ENCODE assay signal across 23 cellular contexts in genomic region chr9:70852711-70853240, GRCh38.
A peak's percentile ranks its signal among the peaks of the same experiment; 100 is the strongest.
DNase-seq lines count a peak whose midpoint lies in the region; ATAC-seq and TF ChIP-seq lines count a peak whose summit lies in the region.
"Had no signal": no experiment of that assay in that cellular context is flagged by ENCODE, and none has a peak within 500 bp of the region (broad histone marks: within the 10 kb centered on the region; RNA-seq: fewer than 3 reads in every experiment).

No MANE protein-coding gene starts in this region.

- H3K36me3 ChIP-seq in mesendoderm (ENCODE audit: control insufficient read depth, insufficient read depth, low read length), result no peaks in the 10 kb centered on the region
- no peaks in the 10 kb centered on the region for H3K36me3 ChIP-seq in Caco-2 (ENCODE audit: control insufficient read depth, insufficient read depth, low read length)
- H3K36me3 ChIP-seq: BLaER1 treated with 17β-estradiol and CSF1 and Interleukin-3, amounts not matched to agents 10 nM and 100 nM had no signal

- no peak overlapping the region for H2BK120ac ChIP-seq in mesendoderm (ENCODE audit: low read depth, low read length)

- peak; percentile 62 for ATAC-seq in omental fat pad (ENCODE audit: low FRiP score)
- ATAC-seq: A549; CD8-positive, alpha-beta T cell; GM12878 had no signal

- no peaks in the 10 kb centered on the region for H3K4me1 ChIP-seq in mesendoderm (ENCODE audit: control insufficient read depth, low read depth, low read length)
- no peaks in the 10 kb centered on the region for H3K4me1 ChIP-seq in Caco-2
- H3K4me1 ChIP-seq: A549; BLaER1 treated with 17β-estradiol and CSF1 and Interleukin-3, amounts not matched to agents 10 nM and 100 nM had no signal

- H3K27me3 Mint-ChIP-seq in Caco-2 (ENCODE audit: insufficient read depth, unreplicated experiment), result no peaks in the 10 kb centered on the region
- H3K27me3 Mint-ChIP-seq: B cell had no signal

- H3K79me2 ChIP-seq in mesendoderm (ENCODE audit: control insufficient read depth, insufficient read depth, low read length), result no peaks in the 10 kb centered on the region

- H3K56ac ChIP-seq in mesendoderm (ENCODE audit: low read length), result no peak overlapping the region

- no peak overlapping the region for H2BK5ac ChIP-seq in mesendoderm (ENCODE audit: low read length)

- H3K27ac ChIP-seq in mesendoderm (ENCODE audit: low read depth, low read length), result no peak overlapping the region
- H3K27ac ChIP-seq: 22Rv1; A549; BLaER1 treated with 17β-estradiol and CSF1 and Interleukin-3, amounts not matched to agents 10 nM and 100 nM; C4-2B had no signal

- H3K4me3 ChIP-seq in fibroblast of pulmonary artery (replicated peaks; ENCODE audit: low read depth, low read length) (no peak overlapping the region), mesendoderm (ENCODE audit: low read length) (no peak overlapping the region), Caco-2 (ENCODE audit: low read depth, low read length) (no peak overlapping the region)
- H3K4me3 ChIP-seq: A549; BLaER1 treated with 17β-estradiol and CSF1 and Interleukin-3, amounts not matched to agents 10 nM and 100 nM; GM12878 had no signal

- POLR2A ChIA-PET in Caco-2 (lab: Charles Lee), result no interaction called here

- no peaks in the 10 kb centered on the region for H3K36me3 Mint-ChIP-seq in Caco-2 (ENCODE audit: insufficient read depth, unreplicated experiment)
- H3K36me3 Mint-ChIP-seq: CD8-positive, alpha-beta T cell had no signal

- no peak overlapping the region for H3K27ac Mint-ChIP-seq in Caco-2 (ENCODE audit: unreplicated experiment)
- H3K27ac Mint-ChIP-seq: B cell; CD4-positive, alpha-beta T cell; CD8-positive, alpha-beta T cell had no signal

- no peaks in the 10 kb centered on the region for H3K9me3 Mint-ChIP-seq in Caco-2 (ENCODE audit: unreplicated experiment)
- H3K9me3 Mint-ChIP-seq: CD4-positive, alpha-beta T cell; CD8-positive, alpha-beta T cell had no signal

- H3K9ac ChIP-seq in mesendoderm (ENCODE audit: low read length), result no peak overlapping the region
- H3K9ac ChIP-seq: BLaER1 treated with 17β-estradiol and CSF1 and Interleukin-3, amounts not matched to agents 10 nM and 100 nM had no signal

- H2BK15ac ChIP-seq in mesendoderm (replicated peaks; ENCODE audit: low read depth), result no peak overlapping the region

- CTCF ChIA-PET in Caco-2 (lab: Charles Lee), result no interaction called here

- no peaks in the 10 kb centered on the region for H3K79me1 ChIP-seq in mesendoderm (ENCODE audit: low read length)

- H3K18ac ChIP-seq in mesendoderm (ENCODE audit: low read length), result no peak overlapping the region

- no peak overlapping the region for H4K5ac ChIP-seq in mesendoderm (ENCODE audit: low read length)

- no peak overlapping the region for H3K4me2 ChIP-seq in mesendoderm (ENCODE audit: low read length)
- H3K4me2 ChIP-seq: A549; BLaER1 treated with 17β-estradiol and CSF1 and Interleukin-3, amounts not matched to agents 10 nM and 100 nM had no signal

- no peak overlapping the region for H3K4me3 Mint-ChIP-seq in Caco-2 (ENCODE audit: unreplicated experiment)
- H3K4me3 Mint-ChIP-seq: B cell; CD4-positive, alpha-beta T cell; CD8-positive, alpha-beta T cell had no signal

- no peak for TF ChIP-seq CTCF in fibroblast of pulmonary artery (IDR thresholded peaks at IDR 0.05; ENCODE audit: low read length, missing control alignments)
- no peak for TF ChIP-seq CTCF in omental fat pad (IDR thresholded peaks at IDR 0.05)
- no peak for TF ChIP-seq CTCF in Caco-2 (IDR thresholded peaks at IDR 0.05; ENCODE audit: insufficient read depth in 1 of 2, low read depth in 1 of 2, low read length in 1 of 2, severe bottlenecking in 1 of 2, unreplicated experiment in 1 of 2)

- H3K27me3 ChIP-seq in mesendoderm (ENCODE audit: insufficient read depth, low read length, poor library complexity) (no peaks in the 10 kb centered on the region), Caco-2 (replicated peaks; ENCODE audit: control insufficient read depth, insufficient read depth, low read length) (no peaks in the 10 kb centered on the region)
- H3K27me3 ChIP-seq: BLaER1 treated with 17β-estradiol and CSF1 and Interleukin-3, amounts not matched to agents 10 nM and 100 nM had no signal

- H4K8ac ChIP-seq in mesendoderm (ENCODE audit: low read depth, low read length), result no peak overlapping the region

- H3K4me1 Mint-ChIP-seq in Caco-2 (ENCODE audit: low read depth, unreplicated experiment), result no peaks in the 10 kb centered on the region
- H3K4me1 Mint-ChIP-seq: B cell had no signal

- no peak overlapping the region for H3K4ac ChIP-seq in mesendoderm (ENCODE audit: low read depth, low read length)

- DNase-seq in NCI-H226, result peak; percentile 2
- peak; percentile 30 for DNase-seq in amniotic epithelial cell (ENCODE audit: low read depth)
- DNase-seq in fibroblast of pulmonary artery (ENCODE audit: low read depth), result peak; percentile 37
- no peak for DNase-seq in omental fat pad (ENCODE audit: low spot score)
- no peak for DNase-seq in mesendoderm
- no peak for DNase-seq in Caco-2
- no peak for DNase-seq in iPS-NIHi11 (ENCODE audit: low spot score)
- DNase-seq: AML-193; CD4-positive, alpha-beta T cell; CD8-positive, alpha-beta T cell; DMS 273 treated with DMSO at 0.1 percent for 48 hours; DMS153; DMS53; DMS79; DND-41; EL; GDM1 had no signal

- WGBS in mesendoderm (ENCODE audit: extremely low coverage, insufficient coverage, low lambda C conversion rate), result no CpG with 5 or more reads among the region's 1 CpG

- no peak overlapping the region for H3K23ac ChIP-seq in mesendoderm (ENCODE audit: low read length)

- H3K9me3 ChIP-seq in Caco-2, result no peaks in the 10 kb centered on the region
- H3K9me3 ChIP-seq: A549; BLaER1 treated with 17β-estradiol and CSF1 and Interleukin-3, amounts not matched to agents 10 nM and 100 nM had no signal

- intact Hi-C loops in Caco-2 (cut with micrococcal nuclease; ENCODE audit: unreplicated experiment), result no loop called here

- BruUV-seq in Caco-2 (replicated peaks; lab: Mats Ljungman, UMichigan), result no TSS peak

- H2AK5ac ChIP-seq in mesendoderm (ENCODE audit: low read length), result no peak overlapping the region

Comparison
In these comparisons a context has a peak if more than half of its experiments do, and no peak if none do; other contexts are left out.
1. DNase-seq: peak in NCI-H226 (single experiment), amniotic epithelial cell (single experiment) and fibroblast of pulmonary artery (single experiment); none in omental fat pad (single experiment), mesendoderm (single experiment), Caco-2 (0 of 2) and iPS-NIHi11 (single experiment).